In genomic region chr10:2920638-2921037, GRCh38 we compare ENCODE assay signal across 27 cellular contexts.
DNase-seq lines count a peak whose midpoint lies in the region; ATAC-seq and TF ChIP-seq lines count a peak whose summit lies in the region.
"Had no signal": no experiment of that assay in that cellular context is flagged by ENCODE, and none has a peak within 500 bp of the region (broad histone marks: within the 10 kb centered on the region; RNA-seq: fewer than 3 reads in every experiment).

No MANE protein-coding gene starts in this region.

- no peaks in the 10 kb centered on the region for H3K4me1 Mint-ChIP-seq in mesothelial cell of epicardium
- H3K4me1 Mint-ChIP-seq: stimulated activated memory B cell treated with anti-CD40 and anti-IgM and Interleukin-4, amounts not matched to agents 10 μg/mL and 1 μg/mL and 100 μg/mL, for 72 hours had no signal

- peaks cover 5% of the 10 kb centered on the region for H3K4me1 ChIP-seq in lower lobe of right lung
- no peaks in the 10 kb centered on the region for H3K4me1 ChIP-seq in effector memory CD4-positive, alpha-beta T cell (ENCODE audit: control insufficient read depth, insufficient read depth, low read length, poor library complexity, severe bottlenecking)

- no peaks in the 10 kb centered on the region for H3K9me3 ChIP-seq in lower lobe of right lung
- no peaks in the 10 kb centered on the region for H3K9me3 ChIP-seq in effector memory CD4-positive, alpha-beta T cell (ENCODE audit: control insufficient read depth, low read length)
- H3K9me3 ChIP-seq: transverse colon had no signal

- peaks cover 56% of the 10 kb centered on the region for H3K27me3 Mint-ChIP-seq in mesothelial cell of epicardium (ENCODE audit: low read depth)

- ATAC-seq in lower lobe of right lung = peak; percentile 21 to 43
- ATAC-seq: activated CD4-positive, CD25-positive, alpha-beta regulatory T cell treated with anti-CD3 and anti-CD28 coated beads, Interleukin-2, amount 50 U/mL, for 24 hours; GM12878; left lobe of liver; naive thymus-derived CD4-positive, alpha-beta T cell; Panc1; stimulated activated memory B cell treated with anti-CD40 and anti-IgM and Interleukin-4, amounts not matched to agents 10 μg/mL and 1 μg/mL and 100 μg/mL, for 72 hours had no signal

- no peak overlapping the region for H3K27ac ChIP-seq in lower lobe of right lung
- no peak overlapping the region for H3K27ac ChIP-seq in effector memory CD4-positive, alpha-beta T cell (ENCODE audit: insufficient read depth, low read length, poor library complexity, severe bottlenecking)
- H3K27ac ChIP-seq: coronary artery, transverse colon had no signal

- TF ChIP-seq CTCF in lower lobe of right lung (IDR thresholded peaks at IDR 0.05) (no peak), mesothelial cell of epicardium (IDR thresholded peaks at IDR 0.05; ENCODE audit: unreplicated experiment) (no peak)

- H3K27ac Mint-ChIP-seq in mesothelial cell of epicardium = no peak overlapping the region
- H3K27ac Mint-ChIP-seq: CD4-positive, CD25-positive, alpha-beta regulatory T cell; naive thymus-derived CD4-positive, alpha-beta T cell; stimulated activated memory B cell treated with anti-CD40 and anti-IgM and Interleukin-4, amounts not matched to agents 10 μg/mL and 1 μg/mL and 100 μg/mL, for 72 hours had no signal

- DNase-seq in NCI-H2107 treated with DMSO at 0.1 percent for 48 hours (lab: John Stamatoyannopoulos, UW; ENCODE audit: unreplicated experiment) = peak; percentile 58
- DNase-seq in NCI-H2107 (lab: John Stamatoyannopoulos, UW) = no peak
- peak; percentile 45 for DNase-seq in NCI-H510A (lab: John Stamatoyannopoulos, UW)
- DNase-seq in lower lobe of right lung = no peak
- no peak for DNase-seq in effector memory CD4-positive, alpha-beta T cell
- DNase-seq in DMS 273 (lab: John Stamatoyannopoulos, UW; ENCODE audit: unreplicated experiment) = no peak
- no peak for DNase-seq in mesothelial cell of epicardium (ENCODE audit: low spot score in 2 of 2, unreplicated experiment in 2 of 2)
- no peak for DNase-seq in HUDEP-2 (lab: John Stamatoyannopoulos, UW; ENCODE audit: unreplicated experiment in 76 of 76)
- DNase-seq: activated CD4-positive, alpha-beta T cell treated with anti-CD3 and anti-CD28 coated beads, Interleukin-2, amount 50 U/mL, for 48 hours; activated gamma-delta T cell treated with Interleukin-2 at 50 U/mL for 16 hours; activated T-cell treated with anti-CD3 and anti-CD28 coated beads, Interleukin-2, amount 50 U/mL, for 48 hours; CD4-positive, CD25-positive, alpha-beta regulatory T cell; effector CD8-positive, alpha-beta T cell; erythroblast; glutamatergic neuron; naive thymus-derived CD4-positive, alpha-beta T cell; NCI-H1048; NCI-H2081 treated with DMSO at 0.1 percent for 48 hours; NCI-H524 treated with DMSO at 0.1 percent for 48 hours; SHP77; transverse colon had no signal

- no peaks in the 10 kb centered on the region for H3K36me3 Mint-ChIP-seq in mesothelial cell of epicardium
- H3K36me3 Mint-ChIP-seq: CD4-positive, CD25-positive, alpha-beta regulatory T cell; naive thymus-derived CD4-positive, alpha-beta T cell; stimulated activated memory B cell treated with anti-CD40 and anti-IgM and Interleukin-4, amounts not matched to agents 10 μg/mL and 1 μg/mL and 100 μg/mL, for 72 hours had no signal

- intact Hi-C loops in lower lobe of right lung (cut with DNase I) = no loop called here

- no peaks in the 10 kb centered on the region for H3K9me3 Mint-ChIP-seq in mesothelial cell of epicardium
- H3K9me3 Mint-ChIP-seq: naive thymus-derived CD4-positive, alpha-beta T cell; stimulated activated memory B cell treated with anti-CD40 and anti-IgM and Interleukin-4, amounts not matched to agents 10 μg/mL and 1 μg/mL and 100 μg/mL, for 72 hours had no signal

- no peak overlapping the region for H3K4me3 Mint-ChIP-seq in mesothelial cell of epicardium
- H3K4me3 Mint-ChIP-seq: CD4-positive, CD25-positive, alpha-beta regulatory T cell; naive thymus-derived CD4-positive, alpha-beta T cell; stimulated activated memory B cell treated with anti-CD40 and anti-IgM and Interleukin-4, amounts not matched to agents 10 μg/mL and 1 μg/mL and 100 μg/mL, for 72 hours had no signal

- no peaks in the 10 kb centered on the region for H3K27me3 ChIP-seq in lower lobe of right lung (ENCODE audit: low read depth)
- H3K27me3 ChIP-seq in effector memory CD4-positive, alpha-beta T cell (replicated peaks; ENCODE audit: control insufficient read depth, insufficient read depth, low read length, poor library complexity, severe bottlenecking) = peaks cover 5% of the 10 kb centered on the region
- H3K27me3 ChIP-seq: transverse colon had no signal

- H3K36me3 ChIP-seq in lower lobe of right lung = no peaks in the 10 kb centered on the region
- H3K36me3 ChIP-seq in effector memory CD4-positive, alpha-beta T cell (ENCODE audit: control insufficient read depth, insufficient read depth, low read length) = no peaks in the 10 kb centered on the region
- H3K36me3 ChIP-seq: transverse colon had no signal

- H3K4me3 ChIP-seq in lower lobe of right lung = no peak overlapping the region
- no peak overlapping the region for H3K4me3 ChIP-seq in effector memory CD4-positive, alpha-beta T cell (ENCODE audit: insufficient read depth, low read depth, low read length, poor library complexity, severe bottlenecking)
- H3K4me3 ChIP-seq: coronary artery, GM12878, transverse colon had no signal

Comparison
In these comparisons a context has a peak if more than half of its experiments do, and no peak if none do; other contexts are left out.
1. DNase-seq: peak in NCI-H2107 treated with DMSO at 0.1 percent for 48 hours (single experiment) and NCI-H510A (single experiment); none in NCI-H2107 (single experiment), lower lobe of right lung (single experiment), effector memory CD4-positive, alpha-beta T cell (0 of 3), DMS 273 (single experiment), mesothelial cell of epicardium (0 of 2) and HUDEP-2 (0 of 76).